In the genomic region with DNA sequence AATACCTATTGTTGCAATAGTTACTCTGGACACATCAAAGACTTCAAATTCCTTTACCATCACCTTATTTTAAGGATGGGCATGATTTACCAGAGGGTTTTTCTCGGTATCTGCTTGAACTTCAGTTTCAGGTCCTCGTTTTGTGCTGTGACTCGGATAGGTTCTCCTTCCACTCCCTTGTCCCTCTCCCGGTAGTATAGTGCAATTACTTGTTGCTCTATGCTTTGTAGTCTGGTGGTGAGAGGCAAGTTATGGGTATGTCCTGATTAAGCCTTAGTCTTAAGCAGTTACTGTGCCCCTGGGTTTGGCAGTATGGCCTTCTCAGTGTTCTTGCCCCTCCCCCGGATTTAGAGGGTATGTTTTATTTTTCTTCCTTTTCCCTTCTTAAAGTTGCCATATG, we compare ENCODE assay signal across 2 cellular contexts.
TF ChIP-seq lines count a peak whose summit lies in the region.

No MANE protein-coding gene starts in this region.

TF ChIP-seq in GM23338, 12 proteins besides CTCF, POLR2A, EP300 and RAD21 (continued from another document):
- TF ChIP-seq REST (IDR thresholded peaks at IDR 0.05; ENCODE audit: unreplicated experiment) (no peak), ZNF331 (CRISPR knock-in tag; IDR thresholded peaks at IDR 0.05; ENCODE audit: low read depth) (no peak), ETS1 (IDR thresholded peaks at IDR 0.05) (no peak), CREB1 (CRISPR knock-in tag; IDR thresholded peaks at IDR 0.05; ENCODE audit: low read depth) (no peak), NANOG (IDR thresholded peaks at IDR 0.05; ENCODE audit: borderline replicate concordance) (no peak), EZH2 (IDR thresholded peaks at IDR 0.05; ENCODE audit: low read depth, unreplicated experiment) (no peak)

TF ChIP-seq in K562, 482 proteins besides CTCF, POLR2A, EP300 and RAD21 (continued from another document):
- TF ChIP-seq, protein P1, sequence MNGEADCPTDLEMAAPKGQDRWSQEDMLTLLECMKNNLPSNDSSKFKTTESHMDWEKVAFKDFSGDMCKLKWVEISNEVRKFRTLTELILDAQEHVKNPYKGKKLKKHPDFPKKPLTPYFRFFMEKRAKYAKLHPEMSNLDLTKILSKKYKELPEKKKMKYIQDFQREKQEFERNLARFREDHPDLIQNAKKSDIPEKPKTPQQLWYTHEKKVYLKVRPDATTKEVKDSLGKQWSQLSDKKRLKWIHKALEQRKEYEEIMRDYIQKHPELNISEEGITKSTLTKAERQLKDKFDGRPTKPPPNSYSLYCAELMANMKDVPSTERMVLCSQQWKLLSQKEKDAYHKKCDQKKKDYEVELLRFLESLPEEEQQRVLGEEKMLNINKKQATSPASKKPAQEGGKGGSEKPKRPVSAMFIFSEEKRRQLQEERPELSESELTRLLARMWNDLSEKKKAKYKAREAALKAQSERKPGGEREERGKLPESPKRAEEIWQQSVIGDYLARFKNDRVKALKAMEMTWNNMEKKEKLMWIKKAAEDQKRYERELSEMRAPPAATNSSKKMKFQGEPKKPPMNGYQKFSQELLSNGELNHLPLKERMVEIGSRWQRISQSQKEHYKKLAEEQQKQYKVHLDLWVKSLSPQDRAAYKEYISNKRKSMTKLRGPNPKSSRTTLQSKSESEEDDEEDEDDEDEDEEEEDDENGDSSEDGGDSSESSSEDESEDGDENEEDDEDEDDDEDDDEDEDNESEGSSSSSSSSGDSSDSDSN (IDR thresholded peaks at IDR 0.05; ENCODE audit: borderline replicate concordance in 1 of 2, low read depth in 2 of 2, low read length in 2 of 2), result no peak
- TF ChIP-seq, protein P2, sequence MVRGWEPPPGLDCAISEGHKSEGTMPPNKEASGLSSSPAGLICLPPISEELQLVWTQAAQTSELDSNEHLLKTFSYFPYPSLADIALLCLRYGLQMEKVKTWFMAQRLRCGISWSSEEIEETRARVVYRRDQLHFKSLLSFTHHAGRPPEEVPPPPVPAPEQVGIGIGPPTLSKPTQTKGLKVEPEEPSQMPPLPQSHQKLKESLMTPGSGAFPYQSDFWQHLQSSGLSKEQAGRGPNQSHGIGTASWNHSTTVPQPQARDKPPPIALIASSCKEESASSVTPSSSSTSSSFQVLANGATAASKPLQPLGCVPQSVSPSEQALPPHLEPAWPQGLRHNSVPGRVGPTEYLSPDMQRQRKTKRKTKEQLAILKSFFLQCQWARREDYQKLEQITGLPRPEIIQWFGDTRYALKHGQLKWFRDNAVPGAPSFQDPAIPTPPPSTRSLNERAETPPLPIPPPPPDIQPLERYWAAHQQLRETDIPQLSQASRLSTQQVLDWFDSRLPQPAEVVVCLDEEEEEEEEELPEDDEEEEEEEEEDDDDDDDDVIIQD (CRISPR knock-in tag; IDR thresholded peaks at IDR 0.05), result no peak
- no peak for TF ChIP-seq MEF2A (IDR thresholded peaks at IDR 0.05; ENCODE audit: control insufficient read depth, low read depth, low read length)
- TF ChIP-seq ZNF778 (CRISPR knock-in tag; IDR thresholded peaks at IDR 0.05), result no peak
- TF ChIP-seq ZNF77 (CRISPR knock-in tag; IDR thresholded peaks at IDR 0.05), result no peak
- no peak for TF ChIP-seq KLF13 (tag; IDR thresholded peaks at IDR 0.05; ENCODE audit: borderline replicate concordance, low read depth)
- TF ChIP-seq, protein P3, sequence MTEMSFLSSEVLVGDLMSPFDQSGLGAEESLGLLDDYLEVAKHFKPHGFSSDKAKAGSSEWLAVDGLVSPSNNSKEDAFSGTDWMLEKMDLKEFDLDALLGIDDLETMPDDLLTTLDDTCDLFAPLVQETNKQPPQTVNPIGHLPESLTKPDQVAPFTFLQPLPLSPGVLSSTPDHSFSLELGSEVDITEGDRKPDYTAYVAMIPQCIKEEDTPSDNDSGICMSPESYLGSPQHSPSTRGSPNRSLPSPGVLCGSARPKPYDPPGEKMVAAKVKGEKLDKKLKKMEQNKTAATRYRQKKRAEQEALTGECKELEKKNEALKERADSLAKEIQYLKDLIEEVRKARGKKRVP (CRISPR knock-in tag; IDR thresholded peaks at IDR 0.05), result no peak
- no peak for TF ChIP-seq NCOA2 (IDR thresholded peaks at IDR 0.05; ENCODE audit: partially characterized antibody in 2 of 2)
- no peak for TF ChIP-seq SNIP1 (IDR thresholded peaks at IDR 0.05; ENCODE audit: low read depth)
- TF ChIP-seq ZBTB1 (CRISPR knock-in tag; IDR thresholded peaks at IDR 0.05; ENCODE audit: borderline replicate concordance, low read depth), result no peak
TF ChIP-seq in K562: peak in this region for 0.
